8 cellular contexts compared by ENCODE assay signal in the genomic region with DNA sequence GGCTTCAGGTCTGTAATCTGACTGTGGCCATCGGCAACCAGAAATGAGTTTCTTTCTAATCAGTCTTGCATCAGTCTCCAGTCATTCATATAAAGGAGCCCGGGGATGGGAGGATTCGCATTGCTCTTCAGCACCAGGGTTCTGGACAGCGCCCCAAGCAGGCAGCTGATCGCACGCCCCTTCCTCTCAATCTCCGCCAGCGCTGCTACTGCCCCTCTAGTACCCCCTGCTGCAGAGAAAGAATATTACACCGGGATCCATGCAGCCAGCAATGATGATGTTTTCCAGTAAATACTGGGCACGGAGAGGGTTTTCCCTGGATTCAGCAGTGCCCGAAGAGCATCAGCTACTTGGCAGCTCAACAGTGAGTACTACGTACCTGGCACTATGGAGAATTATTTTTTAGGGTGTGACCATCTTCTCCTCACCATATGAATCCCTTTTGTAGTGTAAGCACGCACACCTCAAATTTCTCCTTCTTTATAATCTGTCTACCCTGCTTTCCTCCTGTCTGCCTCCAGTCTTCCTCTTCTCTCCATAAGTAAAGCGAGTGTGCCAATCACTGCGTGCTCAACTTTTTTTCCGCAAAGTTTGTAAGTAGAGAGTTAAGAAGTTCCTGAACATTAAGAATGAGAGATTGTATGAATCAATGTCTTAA.
DNase-seq lines count a peak whose midpoint lies in the region; FAIRE-seq and TF ChIP-seq lines count a peak whose summit lies in the region.

TPH2 (plus strand) TSS at position 118 of the 658 bp plus-strand sequence; CDS start at position 260, 142 bp downstream.

- no peaks in the 10 kb centered on the region for H3K9me3 ChIP-seq in adipocyte (ENCODE audit: control insufficient read depth, low read length)

- H3K27me3 ChIP-seq in HL-60 (ENCODE audit: insufficient read depth, poor library complexity, severe bottlenecking) (peaks cover 13% of the 10 kb centered on the region), adipocyte (replicated peaks; ENCODE audit: control insufficient read depth, insufficient read depth, low read length) (peaks cover 2% of the 10 kb centered on the region)

- H3K4me1 ChIP-seq in adipocyte (ENCODE audit: control insufficient read depth, insufficient read depth, low read length): no peaks in the 10 kb centered on the region

- no peak within 1 kb of the TSS for H3K9ac ChIP-seq in adipocyte (ENCODE audit: low read length)

- H3K27ac ChIP-seq in HL-60 (replicated peaks): no peak within 1 kb of the TSS

- H3K4me3 ChIP-seq in HL-60 (replicated peaks; ENCODE audit: insufficient read depth, low read length): no peak within 1 kb of the TSS
- no peak within 1 kb of the TSS for H3K4me3 ChIP-seq in adipocyte (ENCODE audit: low read length)

- no peak for FAIRE-seq in GM19239 (lab: Jason Lieb, UNC)
- no peak for FAIRE-seq in RCC 7860 (lab: Jason Lieb, UNC)

- H3K36me3 ChIP-seq in adipocyte (ENCODE audit: control insufficient read depth, insufficient read depth, low read length, severe bottlenecking): no peaks in the 10 kb centered on the region

- peak; percentile 26 for TF ChIP-seq CTCF in HL-60 (IDR thresholded peaks at IDR 0.05; ENCODE audit: insufficient read depth, low read length)

- DNase-seq in Ammon's horn (ENCODE audit: low spot score): peak; percentile 59
- DNase-seq in GM19239 (ENCODE audit: insufficient read length, low spot score): peak; percentile 12
- peak; percentile 21 to 55 for DNase-seq in HL-60 (ENCODE audit: low read depth in 1 of 2, low spot score in 1 of 2)
- peak; percentile 23 for DNase-seq in RCC 7860 (ENCODE audit: low spot score)
- DNase-seq in adipocyte (ENCODE audit: low read depth): peak; percentile 69
- DNase-seq in iPS DF 4.7 (ENCODE audit: extremely low read depth, low spot score): peak; percentile 86
- peak; percentile 30 to 36 for DNase-seq in stimulated activated CD4-positive, alpha-beta T cell treated with anti-CD3 and anti-CD28 coated beads, Interleukin-15, amount 100 ng/mL, for 48 hours (ENCODE audit: low read depth in 2 of 2)
- no peak for DNase-seq in NCI-H510A treated with DMSO at 0.1 percent for 48 hours (lab: John Stamatoyannopoulos, UW)
